1 cellular context compared by ENCODE assay signal in the genomic region with DNA sequence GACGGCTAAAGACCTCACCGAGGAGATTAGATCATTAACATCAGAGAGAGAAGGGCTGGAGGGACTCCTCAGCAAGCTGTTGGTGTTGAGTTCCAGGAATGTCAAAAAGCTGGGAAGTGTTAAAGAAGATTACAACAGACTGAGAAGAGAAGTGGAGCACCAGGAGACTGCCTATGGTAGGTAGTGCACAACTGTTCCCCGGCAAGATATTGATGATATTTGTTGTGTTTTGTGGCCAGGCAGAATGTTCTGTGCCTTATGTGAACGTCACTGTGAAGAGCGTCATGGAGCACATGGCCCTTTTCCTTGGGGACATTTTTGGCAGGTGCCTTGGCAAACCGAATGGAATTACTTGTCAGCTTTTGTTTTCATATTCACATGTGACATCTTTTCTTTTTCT.
TF ChIP-seq lines count a peak whose summit lies in the region.

No MANE protein-coding gene starts in this region.

TF ChIP-seq in GM23338, 12 proteins besides CTCF, POLR2A, EP300 and RAD21:
- TF ChIP-seq, protein P1, sequence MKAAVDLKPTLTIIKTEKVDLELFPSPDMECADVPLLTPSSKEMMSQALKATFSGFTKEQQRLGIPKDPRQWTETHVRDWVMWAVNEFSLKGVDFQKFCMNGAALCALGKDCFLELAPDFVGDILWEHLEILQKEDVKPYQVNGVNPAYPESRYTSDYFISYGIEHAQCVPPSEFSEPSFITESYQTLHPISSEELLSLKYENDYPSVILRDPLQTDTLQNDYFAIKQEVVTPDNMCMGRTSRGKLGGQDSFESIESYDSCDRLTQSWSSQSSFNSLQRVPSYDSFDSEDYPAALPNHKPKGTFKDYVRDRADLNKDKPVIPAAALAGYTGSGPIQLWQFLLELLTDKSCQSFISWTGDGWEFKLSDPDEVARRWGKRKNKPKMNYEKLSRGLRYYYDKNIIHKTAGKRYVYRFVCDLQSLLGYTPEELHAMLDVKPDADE (IDR thresholded peaks at IDR 0.05), result no peak
